10 cellular contexts compared by ENCODE assay signal in the genomic region with DNA sequence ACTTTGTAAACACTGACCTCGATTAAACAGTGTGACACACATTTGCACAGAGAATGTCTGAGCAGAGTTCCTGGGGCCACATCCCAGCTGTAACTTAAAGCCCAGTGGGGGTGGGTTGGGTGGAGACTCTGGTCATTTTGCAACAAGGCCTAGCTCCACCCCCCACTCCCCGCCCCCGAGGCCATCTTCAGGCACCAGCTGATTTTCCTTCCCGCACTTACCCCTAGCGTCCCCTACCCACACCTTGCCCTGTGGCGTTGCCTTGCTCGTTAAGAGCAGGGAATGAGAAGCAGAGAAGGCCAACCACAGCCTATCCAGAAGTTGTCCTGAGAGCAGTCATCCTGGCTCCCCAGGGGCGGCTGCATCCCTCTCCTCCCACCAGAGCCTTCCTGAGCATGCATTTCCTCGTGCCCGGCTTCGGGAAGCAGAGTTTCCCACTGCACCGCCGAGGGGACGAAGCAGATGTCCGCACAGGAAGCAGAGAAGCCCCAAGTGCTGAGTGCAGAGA.
A peak's percentile ranks its signal among the peaks of the same experiment; 100 is the strongest.
DNase-seq lines count a peak whose midpoint lies in the region; ATAC-seq and TF ChIP-seq lines count a peak whose summit lies in the region.
"Had no signal": no experiment of that assay in that cellular context is flagged by ENCODE, and none has a peak within 500 bp of the region (broad histone marks: within the 10 kb centered on the region; RNA-seq: fewer than 3 reads in every experiment).

No MANE protein-coding gene starts in this region.

- no peaks in the 10 kb centered on the region for H3K36me3 ChIP-seq in iPS-20b (ENCODE audit: insufficient read depth, low read depth, low read length)

- H3K27ac ChIP-seq in iPS-20b (ENCODE audit: low read length), result no peak overlapping the region

- H3K27me3 Mint-ChIP-seq in stimulated activated memory B cell treated with anti-CD40 and anti-IgM and Interleukin-4, amounts not matched to agents 10 μg/mL and 1 μg/mL and 100 μg/mL, for 72 hours, result no peaks in the 10 kb centered on the region
- H3K27me3 Mint-ChIP-seq in activated T-helper 2 cell treated with anti-CD3 and anti-CD28 coated beads, Interferon-gamma antibody, Interleukin-2, Interleukin-4, amounts not matched to agents 10 μg/mL and 5 μg/mL and 100 μg/mL, durations not matched to agents 14 hours and 24 hours and 36 hours (ENCODE audit: low read depth), result no peaks in the 10 kb centered on the region

- intact Hi-C loops in activated T-helper 2 cell treated with anti-CD3 and anti-CD28 coated beads, Interferon-gamma antibody, Interleukin-2, Interleukin-4, amounts not matched to agents 10 μg/mL and 5 μg/mL and 100 μg/mL, durations not matched to agents 14 hours and 24 hours and 36 hours (cut with micrococcal nuclease), result no loop called here

- in situ Hi-C loops in ACHN (cut with HindIII; ENCODE audit: low pct_ligation_motif_present, low pct_unique_long_range_greater_than_20kb, low sequenced_read_pairs), result no loop called here

- peak in 2 of 3 experiments; percentile 3 to 27 for DNase-seq in NCI-H1417 (lab: John Stamatoyannopoulos, UW)
- no peak for DNase-seq in NCI-H1417 treated with DMSO at 0.1 percent for 48 hours (lab: John Stamatoyannopoulos, UW)
- peak; percentile 57 for DNase-seq in choroid plexus epithelial cell (ENCODE audit: low read depth)
- no peak for DNase-seq in ACHN
- DNase-seq in activated T-helper 2 cell treated with anti-CD3 and anti-CD28 coated beads, Interferon-gamma antibody, Interleukin-2, Interleukin-4, amounts not matched to agents 10 μg/mL and 5 μg/mL and 100 μg/mL, durations not matched to agents 14 hours and 24 hours and 36 hours (ENCODE audit: low spot score), result no peak
- DNase-seq in activated T-cell treated with anti-CD3 and anti-CD28 coated beads, Interleukin-2, amount 50 U/mL, for 1 hour, result no peak
- DNase-seq: 8988T, Karpas-422 had no signal

- H3K4me3 ChIP-seq in choroid plexus epithelial cell (ENCODE audit: low read depth, low read length), result no peak overlapping the region
- H3K4me3 ChIP-seq in iPS-20b (ENCODE audit: low read length), result peak overlapping the region; percentile 38; the same call in 1 of the 2 replicates

- no peak for ATAC-seq in stimulated activated memory B cell treated with anti-CD40 and anti-IgM and Interleukin-4, amounts not matched to agents 10 μg/mL and 1 μg/mL and 100 μg/mL, for 72 hours

- no peaks in the 10 kb centered on the region for H3K27me3 ChIP-seq in iPS-20b (ENCODE audit: insufficient read depth, low read length)

- H3K36me3 Mint-ChIP-seq in stimulated activated memory B cell treated with anti-CD40 and anti-IgM and Interleukin-4, amounts not matched to agents 10 μg/mL and 1 μg/mL and 100 μg/mL, for 72 hours, result peaks cover 51% of the 10 kb centered on the region
- no peaks in the 10 kb centered on the region for H3K36me3 Mint-ChIP-seq in activated T-helper 2 cell treated with anti-CD3 and anti-CD28 coated beads, Interferon-gamma antibody, Interleukin-2, Interleukin-4, amounts not matched to agents 10 μg/mL and 5 μg/mL and 100 μg/mL, durations not matched to agents 14 hours and 24 hours and 36 hours (ENCODE audit: low read depth)

- H3K9ac ChIP-seq in iPS-20b (ENCODE audit: low read depth, low read length), result peak overlapping the region; percentile 60

- H3K9me3 ChIP-seq in iPS-20b (ENCODE audit: insufficient read depth, low read depth, low read length), result no peaks in the 10 kb centered on the region

- no peak for TF ChIP-seq CTCF in choroid plexus epithelial cell (conservative IDR thresholded peaks at IDR 0.05; ENCODE audit: low read depth, low read length)

- peaks cover 63% of the 10 kb centered on the region for H3K4me1 Mint-ChIP-seq in stimulated activated memory B cell treated with anti-CD40 and anti-IgM and Interleukin-4, amounts not matched to agents 10 μg/mL and 1 μg/mL and 100 μg/mL, for 72 hours
- no peaks in the 10 kb centered on the region for H3K4me1 Mint-ChIP-seq in activated T-helper 2 cell treated with anti-CD3 and anti-CD28 coated beads, Interferon-gamma antibody, Interleukin-2, Interleukin-4, amounts not matched to agents 10 μg/mL and 5 μg/mL and 100 μg/mL, durations not matched to agents 14 hours and 24 hours and 36 hours (ENCODE audit: low read depth)

- peaks cover 6% of the 10 kb centered on the region for H3K9me3 Mint-ChIP-seq in stimulated activated memory B cell treated with anti-CD40 and anti-IgM and Interleukin-4, amounts not matched to agents 10 μg/mL and 1 μg/mL and 100 μg/mL, for 72 hours
- no peaks in the 10 kb centered on the region for H3K9me3 Mint-ChIP-seq in activated T-helper 2 cell treated with anti-CD3 and anti-CD28 coated beads, Interferon-gamma antibody, Interleukin-2, Interleukin-4, amounts not matched to agents 10 μg/mL and 5 μg/mL and 100 μg/mL, durations not matched to agents 14 hours and 24 hours and 36 hours

- no peak overlapping the region for H3K4me3 Mint-ChIP-seq in stimulated activated memory B cell treated with anti-CD40 and anti-IgM and Interleukin-4, amounts not matched to agents 10 μg/mL and 1 μg/mL and 100 μg/mL, for 72 hours
- no peak overlapping the region for H3K4me3 Mint-ChIP-seq in activated T-helper 2 cell treated with anti-CD3 and anti-CD28 coated beads, Interferon-gamma antibody, Interleukin-2, Interleukin-4, amounts not matched to agents 10 μg/mL and 5 μg/mL and 100 μg/mL, durations not matched to agents 14 hours and 24 hours and 36 hours (ENCODE audit: low read depth)

- peak overlapping the region; percentile 72 for H3K27ac Mint-ChIP-seq in stimulated activated memory B cell treated with anti-CD40 and anti-IgM and Interleukin-4, amounts not matched to agents 10 μg/mL and 1 μg/mL and 100 μg/mL, for 72 hours
- H3K27ac Mint-ChIP-seq in activated T-helper 2 cell treated with anti-CD3 and anti-CD28 coated beads, Interferon-gamma antibody, Interleukin-2, Interleukin-4, amounts not matched to agents 10 μg/mL and 5 μg/mL and 100 μg/mL, durations not matched to agents 14 hours and 24 hours and 36 hours, result no peak overlapping the region

- H3K4me1 ChIP-seq in iPS-20b (ENCODE audit: insufficient read depth, low read length), result peaks cover 9% of the 10 kb centered on the region; the same call in 1 of the 2 replicates

Comparison
In these comparisons a context has a peak if more than half of its experiments do, and no peak if none do; other contexts are left out.
1. DNase-seq: peak in NCI-H1417 (2 of 3) and choroid plexus epithelial cell (single experiment); none in NCI-H1417 treated with DMSO at 0.1 percent for 48 hours (single experiment), ACHN (single experiment), activated T-helper 2 cell treated with anti-CD3 and anti-CD28 coated beads, Interferon-gamma antibody, Interleukin-2, Interleukin-4, amounts not matched to agents 10 μg/mL and 5 μg/mL and 100 μg/mL, durations not matched to agents 14 hours and 24 hours and 36 hours (single experiment) and activated T-cell treated with anti-CD3 and anti-CD28 coated beads, Interleukin-2, amount 50 U/mL, for 1 hour (single experiment).